28 cellular contexts compared by ENCODE assay signal in the genomic region with DNA sequence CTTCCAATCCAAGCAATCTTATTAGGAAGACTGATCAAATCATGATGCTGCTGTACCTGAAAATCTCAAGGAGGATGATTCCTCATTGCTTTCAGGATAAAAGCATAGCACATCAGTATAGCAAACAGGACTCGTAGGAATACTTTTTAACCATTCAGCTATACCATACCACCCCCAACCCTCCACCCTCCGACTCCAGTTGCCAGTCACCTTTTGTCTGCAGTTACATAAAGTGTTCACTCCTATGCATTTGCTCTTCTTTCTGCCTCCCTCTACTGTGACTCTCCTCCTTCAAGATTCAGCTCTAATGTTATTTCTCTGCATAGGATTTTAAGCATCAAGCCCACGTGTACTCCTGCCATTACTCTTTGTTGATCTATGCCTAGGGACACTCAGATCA.
"Had no signal": no experiment of that assay in that cellular context is flagged by ENCODE, and none has a peak within 500 bp of the region (broad histone marks: within the 10 kb centered on the region; RNA-seq: fewer than 3 reads in every experiment).

No MANE protein-coding gene starts in this region.

- H3K9me3 ChIP-seq: body of pancreas, breast epithelium had no signal

- H3K36me3 ChIP-seq: brain microvascular endothelial cell, breast epithelium had no signal

- H3K4me3 ChIP-seq: body of pancreas, breast epithelium had no signal

- H3K27ac ChIP-seq: body of pancreas, brain microvascular endothelial cell, breast epithelium, VCaP had no signal

- H3K4me1 ChIP-seq: body of pancreas, breast epithelium had no signal

- DNase-seq: activated CD4-positive, alpha-beta memory T cell treated with anti-CD3 and anti-CD28 coated beads, Interleukin-2, amount 10 ng/mL, durations not matched to agents 7 days and 5 days; activated CD4-positive, alpha-beta T cell treated with anti-CD3 and anti-CD28 coated beads for 1 hour; activated CD4-positive, alpha-beta T cell treated with anti-CD3 and anti-CD28 coated beads for 36 hours; activated CD4-positive, alpha-beta T cell treated with anti-CD3 and anti-CD28 coated beads for 48 hours; activated CD4-positive, alpha-beta T cell treated with anti-CD3 and anti-CD28 coated beads, Interleukin-2, amount 10 ng/mL, durations not matched to agents 7 days and 5 days; activated CD4-positive, alpha-beta T cell treated with anti-CD3 and anti-CD28 coated beads, Interleukin-2, amount 50 U/mL, for 48 hours; activated CD4-positive, CD25-positive, alpha-beta regulatory T cell; activated CD8-positive, alpha-beta memory T cell treated with anti-CD3 and anti-CD28 coated beads for 24 hours; activated CD8-positive, alpha-beta memory T cell treated with anti-CD3 and anti-CD28 coated beads, Interleukin-2, amount 10 ng/mL, durations not matched to agents 7 days and 5 days; activated CD8-positive, alpha-beta memory T cell treated with anti-CD3 and anti-CD28 coated beads, Interleukin-2, amount 50 U/mL, for 48 hours; activated CD8-positive, alpha-beta T cell treated with anti-CD3 and anti-CD28 coated beads, Interleukin-2, amount 10 ng/mL, durations not matched to agents 7 days and 5 days; activated effector memory CD4-positive, alpha-beta T cell treated with Interleukin-2 at 50 U/mL for 16 hours; activated gamma-delta T cell; activated naive CD4-positive, alpha-beta T cell treated with anti-CD3 and anti-CD28 coated beads, Interleukin-2, amount 10 ng/mL, durations not matched to agents 7 days and 5 days; activated naive CD4-positive, alpha-beta T cell treated with Interleukin-2 at 50 U/mL for 16 hours; activated naive CD8-positive, alpha-beta T cell treated with anti-CD3 and anti-CD28 coated beads, Interleukin-2, amount 10 ng/mL, durations not matched to agents 7 days and 5 days; activated naive CD8-positive, alpha-beta T cell treated with anti-CD3 and anti-CD28 coated beads, Interleukin-2, amount 50 U/mL, for 24 hours; activated T-cell treated with anti-CD3 and anti-CD28 coated beads, Interleukin-2, amount 50 U/mL, for 24 hours; activated T-cell treated with anti-CD3 and anti-CD28 coated beads, Interleukin-2, amount 50 U/mL, for 48 hours; amygdala; aorta; body of pancreas; brain microvascular endothelial cell; central memory CD4-positive, alpha-beta T cell; T-helper 2 cell; T-helper 9 cell had no signal

- H3K27me3 ChIP-seq: body of pancreas, brain microvascular endothelial cell, breast epithelium had no signal
